ENCODE assay signal across 1 cellular context in genomic region chr5:1180841-1181271, GRCh38.
A peak's percentile ranks its signal among the peaks of the same experiment; 100 is the strongest.
TF ChIP-seq lines count a peak whose summit lies in the region.

No MANE protein-coding gene starts in this region.

TF ChIP-seq in K562, 482 proteins besides CTCF, POLR2A, EP300 and RAD21:
- TF ChIP-seq SRSF7 (optimal IDR thresholded peaks at IDR 0.05; ENCODE audit: low read depth, low read length) (no peak), KAT7 (CRISPR knock-in tag; IDR thresholded peaks at IDR 0.05; ENCODE audit: borderline replicate concordance) (0 out of 2 replicates have a peak, but pooled peaks have one; percentile 40), SMAD3 (CRISPR knock-in tag; conservative IDR thresholded peaks at IDR 0.05) (no peak), TCFL5 (CRISPR knock-in tag; conservative IDR thresholded peaks at IDR 0.05) (no peak), POLR3G (IDR thresholded peaks at IDR 0.05; ENCODE audit: extremely low read depth, insufficient read length, insufficient replicate concordance) (no peak), POLR2AphosphoS2 (IDR thresholded peaks at IDR 0.05; ENCODE audit: low read length) (no peak), MCM7 (IDR thresholded peaks at IDR 0.05) (no peak), HDAC6 (IDR thresholded peaks at IDR 0.05; ENCODE audit: low read depth, low read length) (no peak), SMAD1 (IDR thresholded peaks at IDR 0.05; ENCODE audit: low read depth, low read length, partially characterized antibody) (no peak), ATF7 (IDR thresholded peaks at IDR 0.05) (no peak), E2F6 (IDR thresholded peaks at IDR 0.05; ENCODE audit: borderline replicate concordance in 1 of 2, extremely low read depth in 1 of 2, insufficient read depth in 1 of 2, insufficient read length in 1 of 2, low read depth in 1 of 2, low read length in 1 of 2, poor library complexity in 1 of 2, severe bottlenecking in 1 of 2) (peak; percentile 14 to 35)
